Comparison of ENCODE assay signal across 34 cellular contexts in the genomic region with DNA sequence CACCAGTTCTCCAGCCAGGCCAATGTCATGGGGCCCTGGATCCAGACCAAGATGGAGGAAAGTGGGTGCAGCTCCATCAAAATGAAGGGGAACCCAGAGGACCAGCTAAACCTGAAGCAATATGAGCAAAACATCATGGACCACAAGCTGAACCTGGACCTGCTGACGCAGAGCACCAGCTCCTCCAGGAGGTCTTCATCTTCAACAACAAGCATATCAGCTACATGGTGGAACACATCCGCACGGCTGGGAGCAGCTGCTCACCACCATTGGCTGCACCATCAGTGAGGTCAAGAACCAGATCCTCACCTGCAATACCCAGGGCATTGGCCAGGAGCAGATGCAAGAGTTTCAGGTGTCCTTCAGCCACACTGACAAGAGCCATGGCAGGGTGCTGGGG. TPM values are rescaled to one million over a fixed set of nuclear protein-coding genes. Genes with fewer than 3 reads are reported as not detected.
"Had no signal": no experiment of that assay in that cellular context is flagged by ENCODE, and none has a peak within 500 bp of the region (broad histone marks: within the 10 kb centered on the region; RNA-seq: fewer than 3 reads in every experiment).

No MANE protein-coding gene starts in this region.

- H3K9me3 Mint-ChIP-seq: activated B cell treated with CpG ODN at 0.5 μM for 24 hours; activated CD4-positive, alpha-beta memory T cell treated with anti-CD3 and anti-CD28 coated beads for 36 hours; activated CD4-positive, alpha-beta T cell treated with anti-CD3 and anti-CD28 coated beads, Interleukin-2, amount 10 ng/mL, durations not matched to agents 24 days and 14 days; activated CD8-positive, alpha-beta T cell treated with anti-CD3 and anti-CD28 coated beads for 36 hours; activated naive CD4-positive, alpha-beta T cell treated with anti-CD3 and anti-CD28 coated beads, Interleukin-2, amount 10 ng/mL, durations not matched to agents 7 days and 5 days; activated naive CD4-positive, alpha-beta T cell treated with anti-CD3 and anti-CD28 coated beads, Interleukin-2, amount 50 U/mL, for 24 hours; activated naive CD8-positive, alpha-beta T cell treated with anti-CD3 and anti-CD28 coated beads, Interleukin-2, amount 10 ng/mL, durations not matched to agents 7 days and 5 days; activated T-cell treated with anti-CD3 and anti-CD28 coated beads, Interleukin-2, amount 50 U/mL, for 24 hours; activated T-helper 2 cell treated with anti-CD3 and anti-CD28 coated beads, Interferon-gamma antibody, Interleukin-2, Interleukin-4, amounts not matched to agents 10 μg/mL and 5 μg/mL and 100 μg/mL, durations not matched to agents 14 hours and 24 hours and 36 hours; T-helper 1 cell treated with Interleukin-12 subunit alpha and Interleukin-12 subunit beta and Interleukin-4 antibody, amounts not matched to agents 30 μg/mL and 1 μg/mL, for 36 hours; T-helper 2 cell treated with Interferon-gamma antibody and Interleukin-4, amounts not matched to agents 5 μg/mL and 100 μg/mL, for 36 hours had no signal

- H3K36me3 ChIP-seq: ascending aorta had no signal

- ATAC-seq: activated CD8-positive, alpha-beta memory T cell treated with anti-CD3 and anti-CD28 coated beads, Interleukin-2, amount 10 ng/mL, durations not matched to agents 7 days and 5 days; activated CD8-positive, alpha-beta T cell treated with anti-CD3 and anti-CD28 coated beads for 36 hours; activated naive CD8-positive, alpha-beta T cell treated with anti-CD3 and anti-CD28 coated beads, Interleukin-2, amount 50 U/mL, for 24 hours had no signal

- H3K27ac Mint-ChIP-seq: activated B cell treated with CpG ODN at 0.5 μM for 24 hours; activated CD4-positive, alpha-beta memory T cell treated with anti-CD3 and anti-CD28 coated beads for 36 hours; activated CD4-positive, alpha-beta T cell treated with anti-CD3 and anti-CD28 coated beads, Interleukin-2, amount 10 ng/mL, durations not matched to agents 24 days and 14 days; activated CD8-positive, alpha-beta memory T cell treated with anti-CD3 and anti-CD28 coated beads, Interleukin-2, amount 10 ng/mL, durations not matched to agents 7 days and 5 days; activated CD8-positive, alpha-beta T cell treated with anti-CD3 and anti-CD28 coated beads for 36 hours; activated naive CD4-positive, alpha-beta T cell treated with anti-CD3 and anti-CD28 coated beads, Interleukin-2, amount 10 ng/mL, durations not matched to agents 7 days and 5 days; activated naive CD4-positive, alpha-beta T cell treated with anti-CD3 and anti-CD28 coated beads, Interleukin-2, amount 50 U/mL, for 24 hours; activated naive CD8-positive, alpha-beta T cell; activated naive CD8-positive, alpha-beta T cell treated with anti-CD3 and anti-CD28 coated beads, Interleukin-2, amount 10 ng/mL, durations not matched to agents 7 days and 5 days; activated naive CD8-positive, alpha-beta T cell treated with anti-CD3 and anti-CD28 coated beads, Interleukin-2, amount 50 U/mL, for 24 hours; activated T-cell treated with anti-CD3 and anti-CD28 coated beads, Interleukin-2, amount 50 U/mL, for 24 hours; activated T-helper 2 cell treated with anti-CD3 and anti-CD28 coated beads, Interferon-gamma antibody, Interleukin-2, Interleukin-4, amounts not matched to agents 10 μg/mL and 5 μg/mL and 100 μg/mL, durations not matched to agents 14 hours and 24 hours and 36 hours; brain; T-helper 1 cell treated with Interleukin-12 subunit alpha and Interleukin-12 subunit beta and Interleukin-4 antibody, amounts not matched to agents 30 μg/mL and 1 μg/mL, for 36 hours; T-helper 2 cell treated with Interferon-gamma antibody and Interleukin-4, amounts not matched to agents 5 μg/mL and 100 μg/mL, for 36 hours had no signal

- H3K4me3 ChIP-seq: ascending aorta had no signal

- H3K4me1 Mint-ChIP-seq: activated CD8-positive, alpha-beta memory T cell treated with anti-CD3 and anti-CD28 coated beads, Interleukin-2, amount 10 ng/mL, durations not matched to agents 7 days and 5 days; activated naive CD4-positive, alpha-beta T cell treated with anti-CD3 and anti-CD28 coated beads, Interleukin-2, amount 10 ng/mL, durations not matched to agents 7 days and 5 days; activated naive CD8-positive, alpha-beta T cell treated with anti-CD3 and anti-CD28 coated beads, Interleukin-2, amount 10 ng/mL, durations not matched to agents 7 days and 5 days; brain had no signal

- H3K27me3 Mint-ChIP-seq: activated naive CD4-positive, alpha-beta T cell treated with anti-CD3 and anti-CD28 coated beads, Interleukin-2, amount 50 U/mL, for 24 hours had no signal

- H3K27ac ChIP-seq: ascending aorta, VCaP had no signal

- H3K27me3 ChIP-seq: ascending aorta had no signal

- H3K4me1 ChIP-seq: ascending aorta had no signal

- H3K9me3 ChIP-seq: ascending aorta had no signal

- H3K36me3 Mint-ChIP-seq: activated CD4-positive, alpha-beta memory T cell treated with anti-CD3 and anti-CD28 coated beads for 36 hours; activated CD8-positive, alpha-beta memory T cell treated with anti-CD3 and anti-CD28 coated beads, Interleukin-2, amount 10 ng/mL, durations not matched to agents 7 days and 5 days; activated naive CD4-positive, alpha-beta T cell treated with anti-CD3 and anti-CD28 coated beads, Interleukin-2, amount 10 ng/mL, durations not matched to agents 7 days and 5 days; activated naive CD4-positive, alpha-beta T cell treated with anti-CD3 and anti-CD28 coated beads, Interleukin-2, amount 50 U/mL, for 24 hours; activated naive CD8-positive, alpha-beta T cell; activated naive CD8-positive, alpha-beta T cell treated with anti-CD3 and anti-CD28 coated beads, Interleukin-2, amount 10 ng/mL, durations not matched to agents 7 days and 5 days; brain had no signal

- FAIRE-seq: TTC549 had no signal

- DNase-seq: activated B cell treated with CpG ODN at 0.5 μM for 24 hours; activated CD4-positive, alpha-beta memory T cell treated with anti-CD3 and anti-CD28 coated beads for 36 hours; activated CD4-positive, alpha-beta T cell treated with anti-CD3 and anti-CD28 coated beads for 4 hours; activated CD4-positive, alpha-beta T cell treated with anti-CD3 and anti-CD28 coated beads, Interleukin-2, amount 10 ng/mL, durations not matched to agents 24 days and 14 days; activated CD4-positive, alpha-beta T cell treated with anti-CD3 and anti-CD28 coated beads, Interleukin-2, amount 50 U/mL, for 1 hour; activated CD4-positive, alpha-beta T cell treated with anti-CD3 and anti-CD28 coated beads, Interleukin-2, amount 50 U/mL, for 4 hours; activated CD4-positive, CD25-positive, alpha-beta regulatory T cell treated with anti-CD3 and anti-CD28 coated beads, Interleukin-2, amount 50 U/mL, for 72 hours; activated CD8-positive, alpha-beta memory T cell treated with anti-CD3 and anti-CD28 coated beads, Interleukin-2, amount 10 ng/mL, durations not matched to agents 7 days and 5 days; activated CD8-positive, alpha-beta memory T cell treated with anti-CD3 and anti-CD28 coated beads, Interleukin-2, amount 50 U/mL, for 48 hours; activated CD8-positive, alpha-beta T cell treated with anti-CD3 and anti-CD28 coated beads for 36 hours; activated effector memory CD4-positive, alpha-beta T cell treated with Interleukin-2 at 50 U/mL for 16 hours; activated gamma-delta T cell; activated naive CD4-positive, alpha-beta T cell treated with anti-CD3 and anti-CD28 coated beads, Interleukin-2, amount 10 ng/mL, durations not matched to agents 7 days and 5 days; activated naive CD4-positive, alpha-beta T cell treated with Interleukin-2 at 50 U/mL for 16 hours; activated naive CD8-positive, alpha-beta T cell treated with anti-CD3 and anti-CD28 coated beads, Interleukin-2, amount 10 ng/mL, durations not matched to agents 7 days and 5 days; activated naive CD8-positive, alpha-beta T cell treated with anti-CD3 and anti-CD28 coated beads, Interleukin-2, amount 50 U/mL, for 24 hours; activated T-cell treated with anti-CD3 and anti-CD28 coated beads, Interleukin-2, amount 50 U/mL, for 24 hours; activated T-cell treated with anti-CD3 and anti-CD28 coated beads, Interleukin-2, amount 50 U/mL, for 48 hours; amygdala; anterior cingulate cortex; central memory CD4-positive, alpha-beta T cell; T-helper 1 cell; T-helper 2 cell; T-helper 9 cell had no signal

- H3K4me3 Mint-ChIP-seq: activated B cell treated with CpG ODN at 0.5 μM for 24 hours; activated CD4-positive, alpha-beta memory T cell treated with anti-CD3 and anti-CD28 coated beads for 36 hours; activated CD4-positive, alpha-beta T cell treated with anti-CD3 and anti-CD28 coated beads, Interleukin-2, amount 10 ng/mL, durations not matched to agents 24 days and 14 days; activated CD8-positive, alpha-beta memory T cell treated with anti-CD3 and anti-CD28 coated beads, Interleukin-2, amount 10 ng/mL, durations not matched to agents 7 days and 5 days; activated CD8-positive, alpha-beta T cell treated with anti-CD3 and anti-CD28 coated beads for 36 hours; activated naive CD4-positive, alpha-beta T cell treated with anti-CD3 and anti-CD28 coated beads, Interleukin-2, amount 10 ng/mL, durations not matched to agents 7 days and 5 days; activated naive CD4-positive, alpha-beta T cell treated with anti-CD3 and anti-CD28 coated beads, Interleukin-2, amount 50 U/mL, for 24 hours; activated naive CD8-positive, alpha-beta T cell; activated naive CD8-positive, alpha-beta T cell treated with anti-CD3 and anti-CD28 coated beads, Interleukin-2, amount 10 ng/mL, durations not matched to agents 7 days and 5 days; activated naive CD8-positive, alpha-beta T cell treated with anti-CD3 and anti-CD28 coated beads, Interleukin-2, amount 50 U/mL, for 24 hours; activated T-cell treated with anti-CD3 and anti-CD28 coated beads, Interleukin-2, amount 50 U/mL, for 24 hours; brain; T-helper 1 cell treated with Interleukin-12 subunit alpha and Interleukin-12 subunit beta and Interleukin-4 antibody, amounts not matched to agents 30 μg/mL and 1 μg/mL, for 36 hours; T-helper 2 cell treated with Interferon-gamma antibody and Interleukin-4, amounts not matched to agents 5 μg/mL and 100 μg/mL, for 36 hours had no signal

RNA-seq across cellular contexts. Expression of gene EPHA10, which starts 13.7 kb away (rescaled TPM):
- total RNA-seq: activated CD8-positive, alpha-beta memory T cell treated with anti-CD3 and anti-CD28 coated beads, Interleukin-2, amount 10 ng/mL, durations not matched to agents 7 days and 5 days; activated CD8-positive, alpha-beta T cell treated with anti-CD3 and anti-CD28 coated beads for 36 hours; activated naive CD8-positive, alpha-beta T cell treated with anti-CD3 and anti-CD28 coated beads, Interleukin-2, amount 10 ng/mL, durations not matched to agents 7 days and 5 days; cardiac septum had no signal
